In the genomic region with DNA sequence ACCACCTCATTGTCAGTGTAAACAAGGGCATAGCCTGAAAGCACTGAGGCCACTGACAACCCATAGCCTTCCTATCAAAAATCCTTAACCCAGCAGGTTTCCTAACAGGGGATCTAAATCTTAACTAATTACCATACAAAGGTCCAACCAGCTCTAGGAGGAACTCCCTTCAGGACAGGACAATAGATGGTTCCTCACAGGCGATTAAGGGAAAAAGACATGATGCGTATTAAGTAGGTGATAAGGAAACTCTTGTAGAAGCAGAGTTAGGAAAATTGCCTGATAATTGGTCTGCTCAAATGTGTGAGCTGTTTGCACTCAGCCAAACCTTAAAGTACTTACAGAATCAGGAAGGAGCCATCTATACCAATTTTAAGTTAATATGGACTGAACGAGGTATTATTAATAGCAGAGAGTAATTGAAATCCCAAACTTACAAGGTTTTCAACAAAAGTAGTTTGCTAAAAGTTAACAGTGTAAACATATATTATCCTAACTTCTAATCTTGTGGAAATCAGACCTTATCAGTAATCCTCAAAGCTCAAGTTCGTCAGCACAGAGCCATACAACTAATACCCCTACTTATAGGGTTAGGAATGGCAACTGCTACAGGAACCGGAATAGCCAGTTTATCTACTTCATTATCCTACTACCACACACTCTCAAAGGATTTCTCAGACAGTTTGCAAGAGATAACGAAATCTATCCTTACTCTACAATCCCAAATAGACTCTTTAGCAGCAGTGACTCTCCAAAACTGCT, we compare ENCODE assay signal across 6 cellular contexts. TPM values are rescaled to one million over a fixed set of nuclear protein-coding genes. Genes with fewer than 3 reads are reported as not detected.
DNase-seq lines count a peak whose midpoint lies in the region; ATAC-seq lines count a peak whose summit lies in the region.
"Not testable (repeated sequence)": the region's sequence is repeated elsewhere in the genome, so short reads cannot be mapped to it uniquely, and the experiment has no call there.

No MANE protein-coding gene starts in this region.

- H2BK12ac ChIP-seq in trophoblast cell (ENCODE audit: low read length) = not testable (repeated sequence)

- not testable (repeated sequence) for H3K18ac ChIP-seq in trophoblast cell (ENCODE audit: low read length)

- H2BK5ac ChIP-seq in trophoblast cell (ENCODE audit: low read depth, low read length, poor library complexity) = not testable (repeated sequence)

- H2BK120ac ChIP-seq in trophoblast cell (ENCODE audit: insufficient read depth, low read length, poor library complexity) = not testable (repeated sequence)

- H3K4me3 ChIP-seq in BLaER1 treated with 17β-estradiol and CSF1 and Interleukin-3, amounts not matched to agents 10 nM and 100 nM = 0 out of 20 replicates have a peak overlapping the region, but pooled peaks of 1 of the 10 experiments have one; percentile 4
- H3K4me3 ChIP-seq in trophoblast cell (ENCODE audit: low read depth, low read length) = not testable (repeated sequence)

- not testable (repeated sequence) for H4K12ac ChIP-seq in trophoblast cell (ENCODE audit: low read depth, low read length)

- intact Hi-C loops in dendritic cell treated with granulocyte-macrophage colony-stimulating factor and Interleukin-4, amounts not matched to agents 40 ng/mL and 50 ng/mL, for 4 days (cut with micrococcal nuclease) = not testable (repeated sequence)

- not testable (repeated sequence) for H4K20me1 ChIP-seq in BLaER1 treated with 17β-estradiol and CSF1 and Interleukin-3, amounts not matched to agents 10 nM and 100 nM

- not testable (repeated sequence) for H3K23ac ChIP-seq in trophoblast cell (ENCODE audit: low read length)

- not testable (repeated sequence) for H3K36me3 ChIP-seq in BLaER1 treated with 17β-estradiol and CSF1 and Interleukin-3, amounts not matched to agents 10 nM and 100 nM; trophoblast cell (ENCODE audit: control insufficient read depth in 1 of 2, insufficient read depth in 2 of 2, low read length in 2 of 2)

- WGBS in trophoblast cell (ENCODE audit: extremely low coverage, insufficient coverage, insufficient read length) = no CpG with 5 or more reads among the region's 6 CpGs

- not testable (repeated sequence) for H3K4ac ChIP-seq in trophoblast cell (ENCODE audit: low read depth, low read length)

- peak overlapping the region; percentile 77 for H3K27ac Mint-ChIP-seq in dendritic cell treated with granulocyte-macrophage colony-stimulating factor and Interleukin-4, amounts not matched to agents 40 ng/mL and 50 ng/mL, for 4 days
- peak overlapping the region; percentile 36 for H3K27ac Mint-ChIP-seq in memory B cell

- H3K9me3 ChIP-seq in BLaER1 treated with 17β-estradiol and CSF1 and Interleukin-3, amounts not matched to agents 10 nM and 100 nM (replicated peaks in 1 of 11) = peaks cover 0 to 15% (median 10%) of the 10 kb centered on the region in 11 experiments; a peak in 15 of 22 replicates
- H3K9me3 ChIP-seq in trophoblast cell (ENCODE audit: insufficient read depth, low read depth, low read length) = not testable (repeated sequence)

- peak overlapping the region; percentile 10 for H4K91ac ChIP-seq in trophoblast cell (ENCODE audit: low read depth, low read length)

- H2AFZ ChIP-seq in trophoblast cell (ENCODE audit: insufficient read depth, low read length, poor library complexity) = not testable (repeated sequence)

- not testable (repeated sequence) for H3K14ac ChIP-seq in trophoblast cell (ENCODE audit: low read length)

- not testable (repeated sequence) for H3K27me3 ChIP-seq in BLaER1 treated with 17β-estradiol and CSF1 and Interleukin-3, amounts not matched to agents 10 nM and 100 nM; trophoblast cell (ENCODE audit: insufficient read depth, low read length)

- H3K4me3 Mint-ChIP-seq in dendritic cell treated with granulocyte-macrophage colony-stimulating factor and Interleukin-4, amounts not matched to agents 40 ng/mL and 50 ng/mL, for 4 days; memory B cell: not testable (repeated sequence)

- peaks cover 11% of the 10 kb centered on the region for H3K4me1 Mint-ChIP-seq in dendritic cell treated with granulocyte-macrophage colony-stimulating factor and Interleukin-4, amounts not matched to agents 40 ng/mL and 50 ng/mL, for 4 days (ENCODE audit: low read depth)
- not testable (repeated sequence) for H3K4me1 Mint-ChIP-seq in memory B cell

- H3K79me1 ChIP-seq in trophoblast cell (ENCODE audit: low read length) = not testable (repeated sequence)

- ATAC-seq in memory B cell (ENCODE audit: low read depth) = not testable (repeated sequence)

- not testable (repeated sequence) for H3K9me3 Mint-ChIP-seq in dendritic cell treated with granulocyte-macrophage colony-stimulating factor and Interleukin-4, amounts not matched to agents 40 ng/mL and 50 ng/mL, for 4 days; memory B cell

- H2AK5ac ChIP-seq in trophoblast cell (ENCODE audit: low read length) = not testable (repeated sequence)

- H3K4me1 ChIP-seq in BLaER1 treated with 17β-estradiol and CSF1 and Interleukin-3, amounts not matched to agents 10 nM and 100 nM = peaks cover 12 to 30% (median 19%) of the 10 kb centered on the region in 10 experiments
- H3K4me1 ChIP-seq in trophoblast cell (ENCODE audit: control insufficient read depth in 1 of 2, insufficient read depth in 2 of 2, low read length in 2 of 2) = not testable (repeated sequence)

- peak overlapping the region; percentile 16 to 70 (median 54); a peak in 18 of 22 replicates for H3K4me2 ChIP-seq in BLaER1 treated with 17β-estradiol and CSF1 and Interleukin-3, amounts not matched to agents 10 nM and 100 nM
- H3K4me2 ChIP-seq in trophoblast cell (ENCODE audit: low read length) = not testable (repeated sequence)

- H3K79me2 ChIP-seq in trophoblast cell (ENCODE audit: control insufficient read depth, insufficient read depth, low read length, poor library complexity) = not testable (repeated sequence)

- peak; percentile 20 for DNase-seq in DMS53 treated with DMSO at 0.1 percent for 48 hours (lab: John Stamatoyannopoulos, UW; ENCODE audit: unreplicated experiment)
- DNase-seq in NCI-H748 (lab: John Stamatoyannopoulos, UW; ENCODE audit: unreplicated experiment) = peak; percentile 36
- not testable (repeated sequence) for DNase-seq in memory B cell (ENCODE audit: low spot score in 2 of 2)
- peak in 1 of 2 donors; percentile 74 for DNase-seq in trophoblast cell

- peak overlapping the region in 9 of 11 experiments; percentile 34 to 79 (median 65); a peak in 17 of 22 replicates for H3K27ac ChIP-seq in BLaER1 treated with 17β-estradiol and CSF1 and Interleukin-3, amounts not matched to agents 10 nM and 100 nM
- peak overlapping the region; percentile 58 for H3K27ac ChIP-seq in trophoblast cell (ENCODE audit: low read depth, low read length)

- not testable (repeated sequence) for H3K36me3 Mint-ChIP-seq in dendritic cell treated with granulocyte-macrophage colony-stimulating factor and Interleukin-4, amounts not matched to agents 40 ng/mL and 50 ng/mL, for 4 days (ENCODE audit: low read depth); memory B cell

- H4K8ac ChIP-seq in trophoblast cell (ENCODE audit: low read depth, low read length) = not testable (repeated sequence)

- H3K9ac ChIP-seq in BLaER1 treated with 17β-estradiol and CSF1 and Interleukin-3, amounts not matched to agents 10 nM and 100 nM = peak overlapping the region in 8 of 11 experiments; percentile 32 to 65 (median 48); a peak in 9 of 22 replicates
- H3K9ac ChIP-seq in trophoblast cell (ENCODE audit: low read length) = not testable (repeated sequence)

- H3K27me3 Mint-ChIP-seq in dendritic cell treated with granulocyte-macrophage colony-stimulating factor and Interleukin-4, amounts not matched to agents 40 ng/mL and 50 ng/mL, for 4 days; memory B cell: not testable (repeated sequence)

RNA-seq across cellular contexts. Expression of a gene that starts 23.7 kb away (rescaled TPM):
- 3.7 and 4.2 TPM in 2 replicates for polyA plus RNA-seq in trophoblast cell (2013)
